1 cellular context compared by ENCODE assay signal in genomic region chr17:82648165-82648668, GRCh38.
A peak's percentile ranks its signal among the peaks of the same experiment; 100 is the strongest.
TF ChIP-seq lines count a peak whose summit lies in the region.

Gene WDR45B (minus strand): TSS chr17:82648444. CDS start chr17:82648340, 104 bp downstream.

TF ChIP-seq in K562, 482 proteins besides CTCF, POLR2A, EP300 and RAD21 (continued from another document and continues in another):
- TF ChIP-seq MTA3 (IDR thresholded peaks at IDR 0.05; ENCODE audit: borderline replicate concordance) = peak; percentile 25; the same call in 1 of the 2 replicates
- TF ChIP-seq SMARCE1 (IDR thresholded peaks at IDR 0.05) = no peak
- peak; percentile 40 for TF ChIP-seq TAF1 (IDR thresholded peaks at IDR 0.05; ENCODE audit: control insufficient read depth, extremely low read depth, insufficient read depth, low read length, severe bottlenecking)
- peak; percentile 79 for TF ChIP-seq ETS1 (conservative IDR thresholded peaks at IDR 0.05; ENCODE audit: control insufficient read depth, low read depth, low read length)
- TF ChIP-seq BRD4 (IDR thresholded peaks at IDR 0.05) = peak; percentile 65; the same call in 1 of the 2 replicates
- peak; percentile 97 for TF ChIP-seq ZFX (CRISPR knock-in tag; IDR thresholded peaks at IDR 0.05)
- TF ChIP-seq SAP30 (IDR thresholded peaks at IDR 0.05; ENCODE audit: borderline replicate concordance, insufficient read depth, low read depth, low read length, poor library complexity, severe bottlenecking) = peak; percentile 88
- TF ChIP-seq SMAD4 (CRISPR knock-in tag; conservative IDR thresholded peaks at IDR 0.05) = 0 out of 2 replicates have a peak, but pooled peaks have one; percentile 15
- TF ChIP-seq CCNT2 (IDR thresholded peaks at IDR 0.05; ENCODE audit: borderline replicate concordance, extremely low read depth, insufficient read length, low read depth, low read length) = peak; percentile 84
- TF ChIP-seq RNF219 (CRISPR knock-in tag; IDR thresholded peaks at IDR 0.05) = no peak
- peak; percentile 87; the same call in 1 of the 2 replicates for TF ChIP-seq PHF8 (IDR thresholded peaks at IDR 0.05; ENCODE audit: borderline replicate concordance, low read length)
- peak; percentile 90 to 91 for TF ChIP-seq MAZ (CRISPR knock-in tag; conservative IDR thresholded peaks at IDR 0.05 in 1 of 2, IDR thresholded peaks at IDR 0.05 in 1 of 2)
- TF ChIP-seq ZFP36 (IDR thresholded peaks at IDR 0.05; ENCODE audit: low read depth, low read length, partially characterized antibody) = no peak
- TF ChIP-seq ZNF766 (CRISPR knock-in tag; conservative IDR thresholded peaks at IDR 0.05) = peak; percentile 40; the same call in 1 of the 2 replicates
- peak in 1 of 2 experiments; percentile 33; a peak in 2 of 4 replicates for TF ChIP-seq SIN3A (IDR thresholded peaks at IDR 0.05; ENCODE audit: borderline replicate concordance in 2 of 2, control insufficient read depth in 1 of 2, low read depth in 2 of 2, low read length in 2 of 2)
- peak; percentile 56; the same call in 1 of the 2 replicates for TF ChIP-seq ZNF395 (CRISPR knock-in tag; IDR thresholded peaks at IDR 0.05)
- TF ChIP-seq TOE1 (IDR thresholded peaks at IDR 0.05; ENCODE audit: borderline replicate concordance) = no peak
- peak; percentile 70; the same call in 1 of the 2 replicates for TF ChIP-seq TOE1 (CRISPR knock-in tag; IDR thresholded peaks at IDR 0.05; ENCODE audit: borderline replicate concordance, low read depth)
- no peak for TF ChIP-seq ZNF3 (CRISPR knock-in tag; IDR thresholded peaks at IDR 0.05)
- TF ChIP-seq CHD7 (IDR thresholded peaks at IDR 0.05; ENCODE audit: low read depth, low read length) = no peak
- peak; percentile 88 for TF ChIP-seq RBFOX2 (IDR thresholded peaks at IDR 0.05; ENCODE audit: low read depth, low read length)
- TF ChIP-seq ZBTB34 (CRISPR knock-in tag; IDR thresholded peaks at IDR 0.05) = no peak
- no peak for TF ChIP-seq TAF15 (IDR thresholded peaks at IDR 0.05; ENCODE audit: low read depth, low read length)
- peak; percentile 58; the same call in 1 of the 2 replicates for TF ChIP-seq CREB1 (IDR thresholded peaks at IDR 0.05)
- TF ChIP-seq CREB1 (CRISPR knock-in tag; IDR thresholded peaks at IDR 0.05) = peak; percentile 87
- peak; percentile 96 for TF ChIP-seq ETV5 (CRISPR knock-in tag; IDR thresholded peaks at IDR 0.05; ENCODE audit: low read depth)
- TF ChIP-seq PKNOX1 (IDR thresholded peaks at IDR 0.05) = peak; percentile 61
- TF ChIP-seq HNRNPLL (IDR thresholded peaks at IDR 0.05; ENCODE audit: low read depth, low read length, poor library complexity, severe bottlenecking) = peak; percentile 44
- TF ChIP-seq TBP (optimal IDR thresholded peaks at IDR 0.05; ENCODE audit: low read depth, low read length) = peak; percentile 54
- peak; percentile 100 for TF ChIP-seq GMEB1 (CRISPR knock-in tag; IDR thresholded peaks at IDR 0.05)
- TF ChIP-seq POLR2G (IDR thresholded peaks at IDR 0.05; ENCODE audit: low read depth, low read length) = peak; percentile 93
- TF ChIP-seq VEZF1 (CRISPR knock-in tag; IDR thresholded peaks at IDR 0.05) = peak; percentile 92; the same call in 1 of the 2 replicates
- no peak for TF ChIP-seq CAMTA2 (CRISPR knock-in tag; conservative IDR thresholded peaks at IDR 0.05)
